In genomic region chr2:27489498-27490397, GRCh38 we compare ENCODE assay signal across 8 cellular contexts. TPM values are rescaled to one million over a fixed set of nuclear protein-coding genes. Genes with fewer than 3 reads are reported as not detected.
DNase-seq lines count a peak whose midpoint lies in the region; FAIRE-seq and TF ChIP-seq lines count a peak whose summit lies in the region.

IFT172 (minus strand) TSS chr2:27489743; CDS start chr2:27489653, 90 bp downstream.

- no peaks in the 10 kb centered on the region for H3K36me3 Mint-ChIP-seq in activated naive CD4-positive, alpha-beta T cell treated with anti-CD3 and anti-CD28 coated beads for 36 hours (ENCODE audit: low read depth)

- peaks cover 8% of the 10 kb centered on the region for H3K4me1 ChIP-seq in neuron (ENCODE audit: insufficient read depth, low read length)

- H3K9me3 ChIP-seq in neuron (ENCODE audit: low read length), result no peaks in the 10 kb centered on the region

- peak within 1 kb of the TSS; percentile 87 for H3K4me3 Mint-ChIP-seq in activated naive CD4-positive, alpha-beta T cell treated with anti-CD3 and anti-CD28 coated beads for 36 hours

- peaks cover 10% of the 10 kb centered on the region for H3K27me3 Mint-ChIP-seq in activated naive CD4-positive, alpha-beta T cell treated with anti-CD3 and anti-CD28 coated beads for 36 hours (ENCODE audit: low read depth)

- H3K36me3 ChIP-seq in neuron (ENCODE audit: insufficient read depth, low read length), result peaks cover 2% of the 10 kb centered on the region

- intact Hi-C loops in activated naive CD4-positive, alpha-beta T cell treated with anti-CD3 and anti-CD28 coated beads for 36 hours (cut with micrococcal nuclease), result loop anchor here (1.0 kb wide), 14 partner anchors 59 to 903 kb away; partner anchors contain the start of genes CCDC121, EIF2B4, FOSL2 and GPN1

- peak within 1 kb of the TSS; percentile 66 for H3K27ac Mint-ChIP-seq in activated naive CD4-positive, alpha-beta T cell treated with anti-CD3 and anti-CD28 coated beads for 36 hours

- peak; percentile 13 for FAIRE-seq in frontal cortex (lab: Jason Lieb, UNC)

- no peaks in the 10 kb centered on the region for H3K9me3 Mint-ChIP-seq in activated naive CD4-positive, alpha-beta T cell treated with anti-CD3 and anti-CD28 coated beads for 36 hours

- TF ChIP-seq CTCF in HFF-Myc (IDR thresholded peaks at IDR 0.05; ENCODE audit: low read depth, low read length, missing control alignments), result no peak

- H3K27me3 ChIP-seq in neuron (ENCODE audit: insufficient read depth, low read length), result no peaks in the 10 kb centered on the region

- H3K4me3 ChIP-seq in HFF-Myc (replicated peaks; ENCODE audit: low read depth, low read length) (peak within 1 kb of the TSS; percentile 91), neuron (ENCODE audit: low read length) (peak within 1 kb of the TSS; percentile 59)

- in situ Hi-C loops in SK-MEL-5 (cut with HindIII; ENCODE audit: low pct_unique_long_range_greater_than_20kb, low sequenced_read_pairs), result no loop called here

- peaks cover 20% of the 10 kb centered on the region for H3K4me1 Mint-ChIP-seq in activated naive CD4-positive, alpha-beta T cell treated with anti-CD3 and anti-CD28 coated beads for 36 hours (ENCODE audit: low read depth)

- H2AFZ ChIP-seq in neuron (ENCODE audit: low read depth, low read length), result peak within 1 kb of the TSS; percentile 78

- CTCF ChIA-PET in activated naive CD4-positive, alpha-beta T cell treated with anti-CD3 and anti-CD28 coated beads for 36 hours (lab: Charles Lee), result interaction anchor here (0.6 to 1.9 kb wide), 2 partner anchors 81 to 193 kb away, joined by 4 to 6 read pairs; partner anchors contain the start of gene PPM1G

- DNase-seq in GM04503 (ENCODE audit: low read depth) (peak; percentile 87), HFF-Myc (ENCODE audit: extremely low read depth, low read depth) (peak; percentile 97), NAMALWA (ENCODE audit: low spot score) (peak; percentile 100), SK-MEL-5 (ENCODE audit: low read depth, low spot score) (peak; percentile 99), frontal cortex (ENCODE audit: low spot score in 2 of 2) (peak; percentile 89 to 95), stromal cell of bone marrow (ENCODE audit: low read depth) (peak; percentile 97)
- DNase-seq in activated naive CD4-positive, alpha-beta T cell treated with anti-CD3 and anti-CD28 coated beads for 36 hours, result peak; percentile 100

RNA-seq across cellular contexts. Expression of gene IFT172, which starts in this region (rescaled TPM):
- 17.1 and 23.4 TPM in 2 replicates for total RNA-seq in SK-MEL-5 (2014; rRNA removed; shearing (Covaris generic))
- 22.8 and 29.9 TPM in 2 replicates for polyA plus RNA-seq in SK-MEL-5 (2015; cell fraction: cytosol; rRNA removed)
- 87.6 and 132 TPM in 2 replicates for polyA plus RNA-seq in SK-MEL-5 (2015; cell fraction: nucleus; rRNA removed)
- 10 to 100 TPM in 1 of 2 experiments, 1 to 10 TPM in 1; 9.2 to 12.7 TPM for total RNA-seq in activated naive CD4-positive, alpha-beta T cell treated with anti-CD3 and anti-CD28 coated beads for 36 hours
- 36.3 TPM for total RNA-seq in frontal cortex

Comparison
In these comparisons a context has a peak if more than half of its experiments do, and no peak if none do; other contexts are left out.
1. Peak in every context shown above with its lines: DNase-seq and H3K4me3 ChIP-seq.